Comparison of ENCODE assay signal across 21 cellular contexts in the genomic region with DNA sequence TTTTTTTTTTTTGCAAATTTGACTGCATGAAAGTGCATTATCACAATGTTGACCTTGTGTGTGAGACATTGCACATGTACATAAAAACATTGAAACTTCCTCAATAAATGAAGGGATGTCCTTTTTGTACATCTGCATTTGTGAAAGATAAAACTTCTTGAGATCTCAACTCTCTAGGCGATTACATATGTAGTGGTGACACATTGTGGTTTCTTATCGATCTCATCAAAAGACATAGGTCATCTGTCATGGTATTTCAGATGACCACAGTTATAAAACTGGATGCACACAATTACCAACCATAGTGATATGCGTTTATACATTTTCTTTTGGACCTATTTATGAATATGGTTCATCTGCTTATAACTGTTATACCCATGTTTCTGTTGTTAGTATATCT. TPM values are rescaled to one million over a fixed set of nuclear protein-coding genes. Genes with fewer than 3 reads are reported as not detected.
DNase-seq lines count a peak whose midpoint lies in the region; ATAC-seq, FAIRE-seq and TF ChIP-seq lines count a peak whose summit lies in the region.
"Had no signal": no experiment of that assay in that cellular context is flagged by ENCODE, and none has a peak within 500 bp of the region (broad histone marks: within the 10 kb centered on the region; RNA-seq: fewer than 3 reads in every experiment).

No MANE protein-coding gene starts in this region.

- H3K4me3 Mint-ChIP-seq in MCF 10A (ENCODE audit: unreplicated experiment) = no peak overlapping the region
- H3K4me3 Mint-ChIP-seq: CD4-positive, CD25-positive, alpha-beta regulatory T cell; IgD-negative memory B cell; T-cell had no signal

- H3K27ac ChIP-seq in mammary epithelial cell (ENCODE audit: insufficient read depth, low read depth, low read length) (no peak overlapping the region), K562 (ENCODE audit: extremely low read depth, low read depth, low read length) (no peak overlapping the region), RWPE1 (no peak overlapping the region)
- H3K27ac ChIP-seq: BLaER1, Peyer's patch had no signal

- in situ Hi-C loops in mammary epithelial cell (cut with MboI; ENCODE audit: low sequenced_read_pairs in 2 of 2) (no loop called here), K562 (cut with MboI) (no loop called here)

- no peak overlapping the region for H3K4me2 ChIP-seq in mammary epithelial cell (ENCODE audit: insufficient read depth, low read depth, low read length)
- no peak overlapping the region for H3K4me2 ChIP-seq in K562 (ENCODE audit: insufficient read depth, low read length)
- H3K4me2 ChIP-seq: BLaER1 had no signal

- H3K4me1 Mint-ChIP-seq in MCF 10A (ENCODE audit: insufficient read depth, unreplicated experiment) = peaks cover 6% of the 10 kb centered on the region
- H3K4me1 Mint-ChIP-seq: T-cell had no signal

- no peak for TF ChIP-seq RAD21 in K562 (CRISPR knock-in tag; conservative IDR thresholded peaks at IDR 0.05 in 1 of 2, IDR thresholded peaks at IDR 0.05 in 1 of 2)

- no peaks in the 10 kb centered on the region for H3K9me3 Mint-ChIP-seq in MCF 10A (ENCODE audit: unreplicated experiment)
- H3K9me3 Mint-ChIP-seq: T-cell had no signal

- no peaks in the 10 kb centered on the region for H3K27me3 Mint-ChIP-seq in MCF 10A (ENCODE audit: insufficient read depth, unreplicated experiment)
- H3K27me3 Mint-ChIP-seq: IgD-negative memory B cell had no signal

- dilution Hi-C loops in mammary epithelial cell (cut with HindIII; ENCODE audit: low sequenced_read_pairs) = no loop called here

- intact Hi-C loops in mammary epithelial cell (cut with micrococcal nuclease) (no loop called here), MCF 10A (cut with micrococcal nuclease) (no loop called here), K562 (cut with micrococcal nuclease) (no loop called here)

- H4K20me1 ChIP-seq in mammary epithelial cell (ENCODE audit: insufficient read depth, low read length) (no peaks in the 10 kb centered on the region), K562 (replicated peaks; ENCODE audit: control insufficient read depth, insufficient read depth, low read length) (no peaks in the 10 kb centered on the region)
- H4K20me1 ChIP-seq: BLaER1 had no signal

- TF ChIP-seq POLR2A in K562 (conservative IDR thresholded peaks at IDR 0.05) = no peak

- CTCF ChIA-PET in mammary epithelial cell (lab: Charles Lee; ENCODE audit: low non-redundant PET) (no interaction called here), MCF 10A (lab: Yijun Ruan, JAX) (no interaction called here), K562 (lab: Yijun Ruan, JAX; ENCODE audit: low intra/inter-chr PET ratio) (no interaction called here), RWPE1 (lab: Yijun Ruan, JAX) (no interaction called here)

- no peaks in the 10 kb centered on the region for H3K27me3 ChIP-seq in mammary epithelial cell (ENCODE audit: insufficient read depth, low read length)
- no peaks in the 10 kb centered on the region for H3K27me3 ChIP-seq in K562 (ENCODE audit: control insufficient read depth in 2 of 2, insufficient read depth in 2 of 2, low read length in 2 of 2)
- H3K27me3 ChIP-seq: BLaER1, Peyer's patch had no signal

- H3K27ac Mint-ChIP-seq in MCF 10A (ENCODE audit: low read depth, unreplicated experiment) = no peak overlapping the region
- H3K27ac Mint-ChIP-seq: CD4-positive, CD25-positive, alpha-beta regulatory T cell; IgD-negative memory B cell; T-cell had no signal

- no peak for TF ChIP-seq CTCF in mammary epithelial cell (conservative IDR thresholded peaks at IDR 0.05 in 1 of 2, IDR thresholded peaks at IDR 0.05 in 1 of 2; ENCODE audit: extremely low read depth in 1 of 2, insufficient read depth in 1 of 2, low read depth in 1 of 2, low read length in 2 of 2)
- no peak for TF ChIP-seq CTCF in MCF 10A (IDR thresholded peaks at IDR 0.05; ENCODE audit: unreplicated experiment)
- TF ChIP-seq CTCF in K562 (IDR thresholded peaks at IDR 0.05 in 2 of 3, conservative IDR thresholded peaks at IDR 0.05 in 1 of 3; ENCODE audit: insufficient read depth in 2 of 3, low read depth in 1 of 3, low read length in 3 of 3) = no peak
- no peak for TF ChIP-seq CTCF in RWPE1 (conservative IDR thresholded peaks at IDR 0.05; ENCODE audit: low read depth)

- DNase-seq in mammary epithelial cell (peak; percentile 5), MCF 10A (ENCODE audit: unreplicated experiment) (no peak), OCI-M1 (lab: John Stamatoyannopoulos, UW) (peak; percentile 78), K562 (ENCODE audit: extremely low read depth in 1 of 4, low spot score in 3 of 4) (no peak), NOMO-1 treated with DMSO at 0.1 percent for 48 hours (lab: John Stamatoyannopoulos, UW; ENCODE audit: unreplicated experiment) (no peak), NCI-H748 (lab: John Stamatoyannopoulos, UW; ENCODE audit: unreplicated experiment) (no peak), RWPE1 (ENCODE audit: low spot score) (no peak)
- DNase-seq: CD4-positive, CD25-positive, alpha-beta regulatory T cell; GDM1; GOT3; NCI-H1417; NCI-H1694 treated with DMSO at 0.1 percent for 48 hours; NCI-H2081; NCI-H526 treated with DMSO at 0.1 percent for 48 hours; Peyer's patch; T-cell had no signal

- FAIRE-seq in K562 (lab: Jason Lieb, UNC) = no peak
- FAIRE-seq: GM12878 had no signal

- no peaks in the 10 kb centered on the region for H3K9me1 ChIP-seq in K562 (ENCODE audit: control insufficient read depth, insufficient read depth, low read length)

- H3K36me3 ChIP-seq in mammary epithelial cell (ENCODE audit: insufficient read depth, low read length) = no peaks in the 10 kb centered on the region
- no peaks in the 10 kb centered on the region for H3K36me3 ChIP-seq in K562 (ENCODE audit: control insufficient read depth, insufficient read depth, low read length)
- H3K36me3 ChIP-seq: BLaER1, HAP-1, Peyer's patch had no signal

- WGBS in mammary epithelial cell (ENCODE audit: low coverage, missing lambda C conversion rate) = 92% methylated on average over 3 of the region's 3 CpGs
- WGBS in K562 (ENCODE audit: insufficient coverage, low coverage, missing lambda C conversion rate) = 0% methylated on average over 3 of the region's 3 CpGs

- H3K4me1 ChIP-seq in mammary epithelial cell (ENCODE audit: insufficient read depth, low read length) (peaks cover 2% of the 10 kb centered on the region), K562 (replicated peaks in 1 of 2; ENCODE audit: control insufficient read depth in 2 of 2, insufficient read depth in 2 of 2, low read length in 2 of 2) (no peaks in the 10 kb centered on the region)
- H3K4me1 ChIP-seq: BLaER1, HAP-1, Peyer's patch had no signal

- no peak overlapping the region for H3K4me3 ChIP-seq in mammary epithelial cell (replicated peaks in 1 of 3; ENCODE audit: insufficient read depth in 1 of 3, low read depth in 2 of 3, low read length in 3 of 3)
- H3K4me3 ChIP-seq in K562 = no peak overlapping the region
- H3K4me3 ChIP-seq: BLaER1, GM12878, HAP-1, Peyer's patch had no signal

- H3K36me3 Mint-ChIP-seq in MCF 10A (ENCODE audit: insufficient read depth, unreplicated experiment) = no peaks in the 10 kb centered on the region

- no peaks in the 10 kb centered on the region for H3K9me3 ChIP-seq in mammary epithelial cell (replicated peaks; ENCODE audit: insufficient read depth, low read length)
- H3K9me3 ChIP-seq in K562 (replicated peaks; ENCODE audit: control insufficient read depth, insufficient read depth, low read depth, low read length) = no peaks in the 10 kb centered on the region
- H3K9me3 ChIP-seq: BLaER1, HAP-1, Peyer's patch had no signal

- H2AFZ ChIP-seq in mammary epithelial cell (ENCODE audit: low read depth, low read length) (no peak overlapping the region), K562 (ENCODE audit: low read depth, low read length) (no peak overlapping the region)

- BruUV-seq in mammary epithelial cell (replicated peaks; lab: Mats Ljungman, UMichigan) = no TSS peak
- BruUV-seq in MCF 10A (replicated peaks; lab: Mats Ljungman, UMichigan) = no TSS peak
- BruUV-seq in K562 (replicated peaks; lab: Mats Ljungman, UMichigan) = no TSS peak

- POLR2A ChIA-PET in MCF 10A (lab: Yijun Ruan, JAX) = no interaction called here
- POLR2A ChIA-PET in K562 (lab: Yijun Ruan, JAX) = interaction anchor here (0.7 kb wide), 1 partner anchor 116 kb away, joined by 3 read pairs; no protein-coding TSS in a partner anchor
- POLR2A ChIA-PET in RWPE1 (lab: Yijun Ruan, JAX; ENCODE audit: low non-redundant PET) = no interaction called here

- no peak for TF ChIP-seq EP300 in K562 (IDR thresholded peaks at IDR 0.05; ENCODE audit: low read length)

- no peaks in the 10 kb centered on the region for H3K79me2 ChIP-seq in mammary epithelial cell (ENCODE audit: insufficient read depth, low read length)
- no peaks in the 10 kb centered on the region for H3K79me2 ChIP-seq in K562 (ENCODE audit: control insufficient read depth, insufficient read depth, low read length)

- no peak for ATAC-seq in K562
- ATAC-seq: GM12878, SK-N-SH treated with all-trans-retinoic acid at 6 μM for 48 hours, T-cell had no signal

- no peak overlapping the region for H3K9ac ChIP-seq in mammary epithelial cell (ENCODE audit: insufficient read depth, low read length)
- H3K9ac ChIP-seq in K562 (ENCODE audit: insufficient read depth in 1 of 2, low read depth in 2 of 2, low read length in 2 of 2) = no peak overlapping the region
- H3K9ac ChIP-seq: BLaER1 had no signal

RNA-seq across cellular contexts. Expression of gene C21orf91, which starts 35.6 kb away (rescaled TPM):
- total RNA-seq in mammary epithelial cell = 10 to 100 TPM; 35.2 to 38.9 TPM
- 9.3 TPM for polyA plus RNA-seq in mammary epithelial cell
- 12.6 TPM for polyA minus RNA-seq in mammary epithelial cell
- 21.0 and 22.1 TPM in 2 replicates for total RNA-seq in MCF 10A (2022)
- 7.9 and 28.0 TPM in 2 replicates for total RNA-seq in K562 (2011; cell fraction: chromatin; rRNA removed; ENCODE audit: low replicate concordance)
- 6.0 and 6.8 TPM in 2 replicates for total RNA-seq in K562 (2011; cell fraction: nucleolus; rRNA removed)
- 18.4 and 28.8 TPM in 2 replicates for total RNA-seq in K562 (2011; cell fraction: nucleoplasm; rRNA removed)
- total RNA-seq in K562 (2014; rRNA removed) = 7.5 and 10.6 TPM in 2 replicates
- total RNA-seq in K562 (2014; rRNA removed; fragmentation: Illumina TruSeq; extraction: Trizol) = 14.1 and 16.5 TPM in 2 replicates
- total RNA-seq in K562 (2015; rRNA removed; fragmentation: Illumina TruSeq; extraction: Trizol) = 11.7 and 14.1 TPM in 2 replicates
- 12.9 and 14.0 TPM in 2 replicates for total RNA-seq in K562 (2021)
- 10.2 and 12.1 TPM in 2 replicates for polyA plus RNA-seq in K562 (2011; rRNA removed)
- 2.0 and 3.6 TPM in 2 replicates for polyA plus RNA-seq in K562 (2011; cell fraction: cytosol; rRNA removed)
- 3.6 and 4.6 TPM in 2 replicates for polyA plus RNA-seq in K562 (2011; cell fraction: nucleus; rRNA removed)
- polyA plus RNA-seq in K562 (2012) = 5.1 and 9.6 TPM in 2 replicates
- polyA plus RNA-seq in K562 (2014; fragmentation: Illumina TruSeq; extraction: Trizol) = 10.4 and 13.6 TPM in 2 replicates
- 1 to 10 TPM; 3.9 to 4.4 TPM for polyA plus RNA-seq in K562 (2014; fragmentation: Nextera tagmentation; extraction: Ambion mirVana)
- polyA plus RNA-seq in K562 (2014; rRNA removed) = 7.7 and 7.9 TPM in 2 replicates
- 24.0 and 27.5 TPM in 2 replicates for polyA minus RNA-seq in K562 (2011; rRNA and poly(A)+ RNA removed)
- 8.9 and 9.3 TPM in 2 replicates for polyA minus RNA-seq in K562 (2011; cell fraction: cytosol; rRNA and poly(A)+ RNA removed)
- 18.7 and 28.2 TPM in 2 replicates for polyA minus RNA-seq in K562 (2011; cell fraction: nucleus; rRNA and poly(A)+ RNA removed)

Comparison
In these comparisons a context has a peak if more than half of its experiments do, and no peak if none do; other contexts are left out.
1. DNase-seq: peak in mammary epithelial cell (single experiment) and OCI-M1 (single experiment); none in MCF 10A (single experiment), K562 (0 of 4), NOMO-1 treated with DMSO at 0.1 percent for 48 hours (single experiment), NCI-H748 (single experiment) and RWPE1 (single experiment).